Comparison of ENCODE assay signal across 20 cellular contexts in the genomic region with DNA sequence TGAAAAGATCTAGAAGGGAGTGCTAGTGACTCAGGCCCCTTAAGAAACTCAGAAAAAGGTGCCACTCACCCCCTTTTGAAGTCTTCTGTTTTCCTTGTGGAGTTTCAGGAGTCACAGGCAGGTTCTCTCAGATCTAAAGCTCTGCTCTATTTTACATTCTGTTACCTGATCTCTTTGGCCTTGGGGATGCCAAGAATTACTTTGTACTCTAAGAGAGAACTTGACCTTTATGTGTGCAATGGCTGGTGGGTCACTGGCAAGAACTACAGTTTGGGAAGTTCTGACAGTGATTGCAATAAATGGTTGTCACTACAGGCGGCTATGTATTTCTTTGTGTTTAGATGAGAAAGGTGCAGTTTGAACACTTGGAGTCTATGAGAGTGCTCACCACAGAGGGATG. TPM values are rescaled to one million over a fixed set of nuclear protein-coding genes. Genes with fewer than 3 reads are reported as not detected.
DNase-seq lines count a peak whose midpoint lies in the region; ATAC-seq and TF ChIP-seq lines count a peak whose summit lies in the region.
"Had no signal": no experiment of that assay in that cellular context is flagged by ENCODE, and none has a peak within 500 bp of the region (broad histone marks: within the 10 kb centered on the region; RNA-seq: fewer than 3 reads in every experiment).

No MANE protein-coding gene starts in this region.

- no peak for TF ChIP-seq POLR2A in heart left ventricle (IDR thresholded peaks at IDR 0.05)

- no peak overlapping the region for H3K4me3 ChIP-seq in cardiac muscle cell
- no peak overlapping the region for H3K4me3 ChIP-seq in heart left ventricle
- H3K4me3 ChIP-seq: K562 had no signal

- intact Hi-C loops in heart left ventricle (cut with DNase I), result loop anchor here in 1 of 10 donors (10.0 kb wide), 1 partner anchor 99 kb away; no protein-coding TSS in a partner anchor

- ATAC-seq in heart left ventricle, result no peak
- no peak for ATAC-seq in effector memory CD8-positive, alpha-beta T cell (replicated peaks)
- no peak for ATAC-seq in stimulated activated memory B cell treated with anti-CD40 and anti-IgM and Interleukin-4, amounts not matched to agents 10 μg/mL and 1 μg/mL and 100 μg/mL, for 72 hours
- ATAC-seq in GM18868 (IDR thresholded peaks at IDR 0.05; ENCODE audit: unreplicated experiment), result no peak
- ATAC-seq: K562 had no signal

- DNase-seq in cardiac muscle cell (ENCODE audit: low read depth in 1 of 2, low spot score in 1 of 2) (peak in 1 of 2 donors; percentile 37), heart left ventricle (no peak), NCI-H69 (lab: John Stamatoyannopoulos, UW) (peak; percentile 17), HT-29 (ENCODE audit: low spot score) (no peak)
- no peak for DNase-seq in effector memory CD8-positive, alpha-beta T cell
- DNase-seq: BE2C, EL, GF-D8, H7, HFFc6, NCI-H1092, NCI-H1436, NCI-H187 treated with DMSO at 0.1 percent for 48 hours, NCI-H2107, NCI-H510A, NCI-H748 treated with DMSO at 0.1 percent for 48 hours, OCI-M1 had no signal

- H3K27ac ChIP-seq in cardiac muscle cell, result peak overlapping the region; percentile 65
- no peak overlapping the region for H3K27ac ChIP-seq in heart left ventricle

- H3K27ac Mint-ChIP-seq in effector memory CD8-positive, alpha-beta T cell, result peak overlapping the region; percentile 71 to 78
- peak overlapping the region; percentile 43 for H3K27ac Mint-ChIP-seq in stimulated activated memory B cell treated with anti-CD40 and anti-IgM and Interleukin-4, amounts not matched to agents 10 μg/mL and 1 μg/mL and 100 μg/mL, for 72 hours
- H3K27ac Mint-ChIP-seq: HFFc6 had no signal

- H3K9me3 Mint-ChIP-seq in effector memory CD8-positive, alpha-beta T cell, result no peaks in the 10 kb centered on the region
- peaks cover 3% of the 10 kb centered on the region for H3K9me3 Mint-ChIP-seq in stimulated activated memory B cell treated with anti-CD40 and anti-IgM and Interleukin-4, amounts not matched to agents 10 μg/mL and 1 μg/mL and 100 μg/mL, for 72 hours

- peaks cover 4% of the 10 kb centered on the region for H3K36me3 Mint-ChIP-seq in effector memory CD8-positive, alpha-beta T cell (ENCODE audit: insufficient read depth)
- peaks cover 23% of the 10 kb centered on the region for H3K36me3 Mint-ChIP-seq in stimulated activated memory B cell treated with anti-CD40 and anti-IgM and Interleukin-4, amounts not matched to agents 10 μg/mL and 1 μg/mL and 100 μg/mL, for 72 hours

- no peaks in the 10 kb centered on the region for H3K27me3 Mint-ChIP-seq in effector memory CD8-positive, alpha-beta T cell
- no peaks in the 10 kb centered on the region for H3K27me3 Mint-ChIP-seq in stimulated activated memory B cell treated with anti-CD40 and anti-IgM and Interleukin-4, amounts not matched to agents 10 μg/mL and 1 μg/mL and 100 μg/mL, for 72 hours

- H3K9me3 ChIP-seq in cardiac muscle cell (ENCODE audit: low read depth) (no peaks in the 10 kb centered on the region), heart left ventricle (peaks cover 0 to 14% (median 4%) of the 10 kb centered on the region in 12 donors)
- H3K9me3 ChIP-seq: BE2C had no signal

- WGBS in heart left ventricle, 4 donors, result 0 to 94% (median 38%) methylated on average over 1 of the region's 1 CpG

- H3K27me3 ChIP-seq in cardiac muscle cell (no peaks in the 10 kb centered on the region), heart left ventricle (no peaks in the 10 kb centered on the region)
- H3K27me3 ChIP-seq: BE2C had no signal

- H3K4me3 Mint-ChIP-seq in effector memory CD8-positive, alpha-beta T cell, result no peak overlapping the region
- H3K4me3 Mint-ChIP-seq in stimulated activated memory B cell treated with anti-CD40 and anti-IgM and Interleukin-4, amounts not matched to agents 10 μg/mL and 1 μg/mL and 100 μg/mL, for 72 hours, result no peak overlapping the region
- H3K4me3 Mint-ChIP-seq: HFFc6 had no signal

- peaks cover 14% of the 10 kb centered on the region for H3K4me1 ChIP-seq in cardiac muscle cell (ENCODE audit: low read depth)
- H3K4me1 ChIP-seq in heart left ventricle, result peaks cover 0 to 14% (median 0%) of the 10 kb centered on the region in 12 donors
- H3K4me1 ChIP-seq: BE2C had no signal

- no peak for TF ChIP-seq CTCF in cardiac muscle cell (IDR thresholded peaks at IDR 0.05; ENCODE audit: low read depth, low read length)
- no peak for TF ChIP-seq CTCF in heart left ventricle (IDR thresholded peaks at IDR 0.05)

- no peaks in the 10 kb centered on the region for H3K36me3 ChIP-seq in cardiac muscle cell
- H3K36me3 ChIP-seq in heart left ventricle, result no peaks in the 10 kb centered on the region
- H3K36me3 ChIP-seq: BE2C had no signal

- peaks cover 10 to 27% of the 10 kb centered on the region in 2 donors for H3K4me1 Mint-ChIP-seq in effector memory CD8-positive, alpha-beta T cell (ENCODE audit: low read depth in 2 of 2)
- H3K4me1 Mint-ChIP-seq in stimulated activated memory B cell treated with anti-CD40 and anti-IgM and Interleukin-4, amounts not matched to agents 10 μg/mL and 1 μg/mL and 100 μg/mL, for 72 hours, result peaks cover 24% of the 10 kb centered on the region

RNA-seq across cellular contexts. Expression of a gene that starts 24.2 kb away (rescaled TPM):
- total RNA-seq in cardiac muscle cell, result 7.5 TPM in 2 replicates
- 5.8 and 7.2 TPM in 2 replicates for polyA plus RNA-seq in cardiac muscle cell
- 10 to 100 TPM; 17.6 to 29.2 (median 20.6) TPM for total RNA-seq in heart left ventricle
- polyA plus RNA-seq in heart left ventricle, result 10 to 100 TPM in 1 of 2 donors, 1 to 10 TPM in 1; 8.0 to 39.6 TPM
- 2.0 and 3.4 TPM in 2 replicates for total RNA-seq in HT-29 (2014; rRNA removed; shearing (Covaris generic))
- polyA plus RNA-seq: K562 had no signal
